Comparison of ENCODE assay signal across 8 cellular contexts in the genomic region with DNA sequence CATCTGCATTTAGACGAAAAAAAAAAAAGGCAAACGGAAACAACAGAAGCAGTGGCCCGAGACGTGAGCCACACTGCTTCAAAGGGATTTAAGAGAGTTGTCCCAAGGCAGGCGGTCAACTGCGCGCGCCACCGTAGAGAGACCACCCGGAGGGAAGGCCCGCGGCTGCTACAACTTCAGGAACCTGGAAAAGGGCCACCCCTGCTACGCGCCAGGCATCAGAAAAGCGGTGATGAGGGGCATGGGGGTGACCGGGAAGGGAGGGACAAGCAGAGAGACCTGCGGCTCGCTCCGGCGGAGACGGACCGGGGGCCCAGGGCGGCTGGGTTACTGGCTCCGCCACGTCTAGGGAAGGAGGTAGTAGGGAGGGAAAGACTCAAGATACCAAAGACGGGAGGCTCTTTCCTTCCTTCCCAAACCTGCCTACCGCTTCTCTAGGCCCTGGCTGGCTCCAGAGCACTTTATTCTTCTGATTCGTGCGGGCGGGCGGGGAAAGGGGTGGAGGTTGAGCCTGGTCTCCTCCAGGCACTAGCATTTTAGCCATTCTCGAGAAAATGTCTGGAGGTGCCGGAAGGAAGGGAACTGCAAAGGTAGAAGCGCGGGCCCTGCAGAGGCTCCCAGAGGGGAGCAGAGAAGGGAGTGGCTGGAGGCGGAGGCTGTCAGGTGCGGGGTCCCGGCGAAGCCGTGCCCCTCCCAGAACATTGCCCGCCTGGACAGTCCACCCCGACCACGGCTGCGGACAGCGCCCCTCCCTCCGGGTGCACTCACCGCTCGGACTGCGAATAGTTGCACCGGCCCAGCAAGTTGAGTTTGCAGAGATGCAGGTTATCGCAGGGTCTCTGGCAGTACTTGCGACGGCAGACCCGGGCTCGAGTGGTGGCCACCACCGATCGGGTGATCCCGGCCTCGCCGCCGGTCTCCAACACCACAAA. TPM values are rescaled to one million over a fixed set of nuclear protein-coding genes. Genes with fewer than 3 reads are reported as not detected.
A peak's percentile ranks its signal among the peaks of the same experiment; 100 is the strongest.
DNase-seq lines count a peak whose midpoint lies in the region; ATAC-seq, FAIRE-seq and TF ChIP-seq lines count a peak whose summit lies in the region.

No MANE protein-coding gene starts in this region.

- peaks cover 10% of the 10 kb centered on the region for H3K4me1 Mint-ChIP-seq in astrocyte (ENCODE audit: low read depth, unreplicated experiment)

- ATAC-seq in HG02759 (IDR thresholded peaks at IDR 0.05; ENCODE audit: unreplicated experiment), result peak; percentile 8

- no peaks in the 10 kb centered on the region for H3K9me3 ChIP-seq in astrocyte (ENCODE audit: insufficient read depth, low read depth, low read length)
- H3K9me3 ChIP-seq in iPS-20b (ENCODE audit: insufficient read depth, low read depth, low read length), result no peaks in the 10 kb centered on the region
- no peaks in the 10 kb centered on the region for H3K9me3 ChIP-seq in smooth muscle cell (replicated peaks; ENCODE audit: low read depth)

- H3K27ac ChIP-seq in astrocyte (ENCODE audit: low read depth, low read length) (no peak overlapping the region), iPS-20b (ENCODE audit: low read length) (no peak overlapping the region), smooth muscle cell (ENCODE audit: low read depth) (no peak overlapping the region)

- H3K27ac Mint-ChIP-seq in astrocyte (ENCODE audit: unreplicated experiment), result peak overlapping the region; percentile 96

- H4K20me1 ChIP-seq in astrocyte (ENCODE audit: insufficient read depth, low read length) (peaks cover 10% of the 10 kb centered on the region), smooth muscle cell (ENCODE audit: low read depth) (no peaks in the 10 kb centered on the region)

- TF ChIP-seq CTCF in astrocyte (IDR thresholded peaks at IDR 0.05; ENCODE audit: insufficient read depth, low read depth, low read length) (no peak), smooth muscle cell (IDR thresholded peaks at IDR 0.05; ENCODE audit: borderline replicate concordance, insufficient read depth, poor library complexity, severe bottlenecking) (no peak)

- H3K36me3 Mint-ChIP-seq in astrocyte (ENCODE audit: low read depth, unreplicated experiment), result peaks cover 7% of the 10 kb centered on the region

- H3F3A ChIP-seq in smooth muscle cell (ENCODE audit: low read depth), result no peaks in the 10 kb centered on the region

- H3K27me3 Mint-ChIP-seq in astrocyte (ENCODE audit: low read depth, unreplicated experiment), result no peaks in the 10 kb centered on the region

- H3K4me1 ChIP-seq in astrocyte (ENCODE audit: insufficient read depth, low read length), result peaks cover 4% of the 10 kb centered on the region
- H3K4me1 ChIP-seq in iPS-20b (ENCODE audit: insufficient read depth, low read length), result peaks cover 3% of the 10 kb centered on the region; the same call in 1 of the 2 replicates
- H3K4me1 ChIP-seq in smooth muscle cell (ENCODE audit: low read depth), result peaks cover 3% of the 10 kb centered on the region

- 2% methylated on average over 57 of the region's 61 CpGs for WGBS in smooth muscle cell (ENCODE audit: low lambda C conversion rate)

- H3K27me3 ChIP-seq in astrocyte (ENCODE audit: insufficient read depth, low read length), result no peaks in the 10 kb centered on the region
- H3K27me3 ChIP-seq in iPS-20b (ENCODE audit: insufficient read depth, low read length), result peaks cover 43% of the 10 kb centered on the region
- no peaks in the 10 kb centered on the region for H3K27me3 ChIP-seq in smooth muscle cell (ENCODE audit: low read depth)

- no peaks in the 10 kb centered on the region for H3K9me3 Mint-ChIP-seq in astrocyte (ENCODE audit: unreplicated experiment)

- no peak for FAIRE-seq in astrocyte (lab: Jason Lieb, UNC)

- H3K4me2 ChIP-seq in astrocyte (ENCODE audit: low read length) (peak overlapping the region; percentile 93), smooth muscle cell (peak overlapping the region; percentile 94)

- peak overlapping the region; percentile 96 for H3K4me3 Mint-ChIP-seq in astrocyte (ENCODE audit: unreplicated experiment)

- no peaks in the 10 kb centered on the region for H3K36me3 ChIP-seq in astrocyte (ENCODE audit: insufficient read depth, low read length)
- no peaks in the 10 kb centered on the region for H3K36me3 ChIP-seq in iPS-20b (ENCODE audit: insufficient read depth, low read depth, low read length)
- no peaks in the 10 kb centered on the region for H3K36me3 ChIP-seq in smooth muscle cell (ENCODE audit: low read depth)

- DNase-seq in activated CD4-positive, alpha-beta T cell treated with anti-CD3 and anti-CD28 coated beads for 48 hours, result peak; percentile 46
- no peak for DNase-seq in activated CD4-positive, alpha-beta T cell treated with anti-CD3 and anti-CD28 coated beads for 1 hour
- DNase-seq in NCI-H2227 (lab: John Stamatoyannopoulos, UW; ENCODE audit: unreplicated experiment), result peak; percentile 59
- DNase-seq in astrocyte (ENCODE audit: low read depth), result peak; percentile 24
- DNase-seq in smooth muscle cell (lab: John Stamatoyannopoulos, UW; ENCODE audit: unreplicated experiment), result peak; percentile 30
- DNase-seq in stimulated activated CD4-positive, alpha-beta T cell treated with anti-CD3 and anti-CD28 coated beads, Interleukin-12 subunit alpha, Interleukin-12 subunit beta, amount 100 ng/mL, for 4 hours, result no peak

- H3K4me3 ChIP-seq in astrocyte (ENCODE audit: insufficient read depth, low read depth, low read length), result peak overlapping the region; percentile 84
- peak overlapping the region; percentile 91 for H3K4me3 ChIP-seq in iPS-20b (ENCODE audit: low read length)
- H3K4me3 ChIP-seq in smooth muscle cell, result peak overlapping the region; percentile 98

- peak overlapping the region; percentile 78 for H3K9ac ChIP-seq in astrocyte (ENCODE audit: low read length)
- peak overlapping the region; percentile 83 for H3K9ac ChIP-seq in iPS-20b (ENCODE audit: low read depth, low read length)
- H3K9ac ChIP-seq in smooth muscle cell (ENCODE audit: low read depth), result peak overlapping the region; percentile 54

- peak overlapping the region; percentile 96 for H2AFZ ChIP-seq in astrocyte (ENCODE audit: low read depth, low read length)
- peak overlapping the region; percentile 99 for H2AFZ ChIP-seq in smooth muscle cell (ENCODE audit: low read depth)

- H3K79me2 ChIP-seq in astrocyte (ENCODE audit: insufficient read depth, low read length), result peaks cover 25% of the 10 kb centered on the region
- H3K79me2 ChIP-seq in smooth muscle cell (ENCODE audit: low read depth), result peaks cover 15% of the 10 kb centered on the region

RNA-seq across cellular contexts. Expression of a gene that starts 1.0 kb away (rescaled TPM):
- 63.0 and 63.8 TPM in 2 replicates for total RNA-seq in astrocyte
- total RNA-seq in smooth muscle cell, result 8.5 and 12.1 TPM in 2 replicates
- polyA plus RNA-seq in smooth muscle cell, result 4.7 and 8.3 TPM in 2 replicates

Comparison
In these comparisons a context has a peak if more than half of its experiments do, and no peak if none do; other contexts are left out.
1. DNase-seq: peak in activated CD4-positive, alpha-beta T cell treated with anti-CD3 and anti-CD28 coated beads for 48 hours (single experiment), NCI-H2227 (single experiment), astrocyte (single experiment) and smooth muscle cell (single experiment); none in activated CD4-positive, alpha-beta T cell treated with anti-CD3 and anti-CD28 coated beads for 1 hour (single experiment) and stimulated activated CD4-positive, alpha-beta T cell treated with anti-CD3 and anti-CD28 coated beads, Interleukin-12 subunit alpha, Interleukin-12 subunit beta, amount 100 ng/mL, for 4 hours (single experiment).
2. Peak in every context shown above with its lines, with median percentiles within 50 percentile points of each other: H3K4me3 ChIP-seq and H3K9ac ChIP-seq.